ENCODE assay signal across 8 cellular contexts in the genomic region with DNA sequence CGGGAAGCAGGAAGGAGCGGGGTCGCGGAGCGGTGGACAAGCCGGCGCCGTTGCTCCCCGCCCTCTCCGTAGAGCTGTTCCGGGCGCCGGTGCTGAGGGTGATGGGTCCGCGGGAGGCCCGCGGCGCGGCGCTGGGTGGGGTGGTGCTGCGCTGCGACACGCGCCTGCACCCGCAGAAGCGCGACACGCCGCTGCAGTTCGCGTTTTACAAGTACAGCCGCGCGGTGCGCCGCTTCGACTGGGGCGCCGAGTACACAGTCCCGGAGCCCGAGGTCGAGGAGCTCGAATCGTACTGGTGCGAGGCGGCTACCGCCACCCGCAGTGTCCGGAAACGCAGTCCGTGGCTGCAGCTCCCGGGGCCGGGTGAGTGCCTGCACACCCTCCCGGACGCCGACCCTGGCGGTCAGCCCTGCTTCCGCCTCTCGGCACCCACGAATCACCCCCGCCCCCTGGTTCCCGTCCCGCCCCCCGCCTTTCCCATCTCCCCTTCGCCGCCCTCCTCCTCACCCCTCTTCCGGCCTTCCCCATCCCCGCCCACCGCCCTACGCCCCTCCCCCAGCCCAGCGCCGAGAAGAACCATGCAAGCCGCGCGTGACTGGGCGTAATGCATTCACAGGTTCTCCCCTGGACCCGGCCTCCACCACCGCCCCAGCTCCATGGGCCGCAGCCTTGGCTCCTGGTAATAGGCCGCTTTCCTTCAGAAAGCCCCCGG. TPM values are rescaled to one million over a fixed set of nuclear protein-coding genes. Genes with fewer than 3 reads are reported as not detected.
DNase-seq lines count a peak whose midpoint lies in the region; ATAC-seq and TF ChIP-seq lines count a peak whose summit lies in the region.

No MANE protein-coding gene starts in this region.

- POLR2A ChIA-PET in BJ (lab: Charles Lee): no interaction called here

- no peak for TF ChIP-seq CTCF in BJ (IDR thresholded peaks at IDR 0.05; ENCODE audit: insufficient read depth, low read depth, low read length)
- TF ChIP-seq CTCF in epithelial cell of proximal tubule (conservative IDR thresholded peaks at IDR 0.05; ENCODE audit: low read depth, low read length): no peak
- no peak for TF ChIP-seq CTCF in mucosa of descending colon (IDR thresholded peaks at IDR 0.05)

- H3K4me3 ChIP-seq in BJ (ENCODE audit: low read depth, low read length): peak overlapping the region; percentile 80
- H3K4me3 ChIP-seq in epithelial cell of proximal tubule (ENCODE audit: low read depth, low read length): peak overlapping the region; percentile 78
- H3K4me3 ChIP-seq in mucosa of descending colon: peak overlapping the region; percentile 40

- ATAC-seq in GM19023 (IDR thresholded peaks at IDR 0.05; ENCODE audit: unreplicated experiment) (peak; percentile 58), HG03175 (IDR thresholded peaks at IDR 0.05; ENCODE audit: unreplicated experiment) (peak; percentile 64), mucosa of descending colon (peak; percentile 82)

- intact Hi-C loops in mucosa of descending colon (cut with DNase I, micrococcal nuclease): no loop called here

- CTCF ChIA-PET in BJ (lab: Yijun Ruan, JAX): interaction anchor here (0.6 to 3.1 kb wide), 6 partner anchors 10 to 42 kb away, joined by 3 to 21 read pairs (median 10); partner anchors contain the start of gene FCRLA

- no peaks in the 10 kb centered on the region for H3K27me3 ChIP-seq in BJ (ENCODE audit: control insufficient read depth, insufficient read depth, low read length)

- H3K4me1 ChIP-seq in mucosa of descending colon (ENCODE audit: low read depth): peaks cover 5% of the 10 kb centered on the region

- no peaks in the 10 kb centered on the region for H3K9me3 ChIP-seq in mucosa of descending colon

- DNase-seq in BJ (ENCODE audit: low read depth) (no peak), NOMO-1 (lab: John Stamatoyannopoulos, UW; ENCODE audit: unreplicated experiment in 2 of 2) (peak; percentile 63 to 74), activated T-cell treated with anti-CD3 and anti-CD28 coated beads for 48 hours (ENCODE audit: low read depth) (peak; percentile 44), epithelial cell of proximal tubule (ENCODE audit: low read depth) (no peak), mucosa of descending colon (peak; percentile 83 to 90 (median 84))
- DNase-seq in stimulated activated CD8-positive, alpha-beta memory T cell treated with anti-CD3 and anti-CD28 coated beads, Interleukin-7, amount 100 ng/mL, for 24 hours (ENCODE audit: low read depth): peak; percentile 30

- H3K36me3 ChIP-seq in BJ (ENCODE audit: control insufficient read depth, insufficient read depth, low read length) (no peaks in the 10 kb centered on the region), mucosa of descending colon (ENCODE audit: low read depth) (no peaks in the 10 kb centered on the region)

RNA-seq across cellular contexts. Expression of gene FCRLB, which starts 5.4 kb away (rescaled TPM):
- 1.5 and 2.6 TPM in 2 replicates for polyA plus RNA-seq in BJ (2011; rRNA removed)
- polyA minus RNA-seq in BJ (2011; rRNA and poly(A)+ RNA removed): 1.3 and 1.4 TPM in 2 replicates
- total RNA-seq in epithelial cell of proximal tubule (1.5 and 3.6 TPM in 2 replicates), mucosa of descending colon (under 1 TPM in 1 of 3 donors, not detected in 2; 0.28 TPM)

RNA-seq across cellular contexts. Expression of gene FCRLA, which starts 19.8 kb away (rescaled TPM):
- polyA plus RNA-seq in BJ (2011; rRNA removed): 0.97 and 2.0 TPM in 2 replicates
- 1.3 and 1.6 TPM in 2 replicates for polyA minus RNA-seq in BJ (2011; rRNA and poly(A)+ RNA removed)
- total RNA-seq in epithelial cell of proximal tubule: 0.35 TPM in 1 of 2 replicates, not detected in the other
- under 1 TPM in 2 of 3 donors, not detected in 1; 0.41 to 0.49 TPM for total RNA-seq in mucosa of descending colon

RNA-seq across cellular contexts. Expression of gene DUSP12, which starts 22.8 kb away (rescaled TPM):
- 28.1 and 34.1 TPM in 2 replicates for polyA plus RNA-seq in BJ (2011; rRNA removed)
- polyA minus RNA-seq in BJ (2011; rRNA and poly(A)+ RNA removed): 6.1 and 7.4 TPM in 2 replicates
- 26.2 and 32.9 TPM in 2 replicates for total RNA-seq in epithelial cell of proximal tubule
- 10 to 100 TPM; 14.3 to 19.5 (median 15.1) TPM for total RNA-seq in mucosa of descending colon

RNA-seq across cellular contexts. Expression of gene ATF6, which starts 39.3 kb away (rescaled TPM):
- 22.2 and 34.0 TPM in 2 replicates for polyA plus RNA-seq in BJ (2011; rRNA removed)
- 15.0 and 17.3 TPM in 2 replicates for polyA minus RNA-seq in BJ (2011; rRNA and poly(A)+ RNA removed)
- total RNA-seq in epithelial cell of proximal tubule: 16.6 and 20.6 TPM in 2 replicates
- total RNA-seq in mucosa of descending colon: 10 to 100 TPM; 21.7 to 24.9 (median 24.5) TPM

Comparison
In these comparisons a context has a peak if more than half of its experiments do, and no peak if none do; other contexts are left out.
1. DNase-seq: peak in NOMO-1 (2 of 2), activated T-cell treated with anti-CD3 and anti-CD28 coated beads for 48 hours (single experiment), mucosa of descending colon (3 of 3) and stimulated activated CD8-positive, alpha-beta memory T cell treated with anti-CD3 and anti-CD28 coated beads, Interleukin-7, amount 100 ng/mL, for 24 hours (single experiment); none in BJ (single experiment) and epithelial cell of proximal tubule (single experiment).
2. Peak in every context shown above with its lines, with median percentiles within 50 percentile points of each other: H3K4me3 ChIP-seq and ATAC-seq.